Comparison of ENCODE assay signal across 8 cellular contexts in the genomic region with DNA sequence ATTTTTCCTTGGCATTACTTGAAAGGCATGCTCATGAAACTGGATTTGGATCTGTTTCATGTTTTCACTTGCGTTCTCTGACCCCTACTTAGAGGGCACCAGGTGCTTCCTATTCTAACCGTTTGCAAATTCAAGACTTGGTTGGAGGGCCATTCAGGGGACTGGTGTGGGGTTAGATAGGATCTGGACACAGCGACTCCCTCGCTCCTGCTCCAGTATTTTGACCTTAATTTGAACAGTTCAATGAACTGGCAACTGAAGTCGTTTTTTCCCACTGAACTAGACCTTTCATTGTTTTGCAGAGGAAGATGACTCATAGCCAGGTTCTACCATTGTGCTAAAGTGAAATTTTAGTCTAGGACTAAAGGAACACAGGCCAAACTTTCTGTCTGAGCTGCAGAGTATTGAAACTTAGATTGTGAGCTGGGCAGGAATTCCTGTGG.
DNase-seq lines count a peak whose midpoint lies in the region; ATAC-seq and TF ChIP-seq lines count a peak whose summit lies in the region.

No MANE protein-coding gene starts in this region.

- TF ChIP-seq CTCF in AG10803 (conservative IDR thresholded peaks at IDR 0.05; ENCODE audit: low read length): no peak
- no peak for TF ChIP-seq CTCF in astrocyte of the cerebellum (IDR thresholded peaks at IDR 0.05; ENCODE audit: low read depth, low read length, missing control alignments)

- H3K4me3 ChIP-seq in AG10803 (ENCODE audit: low read length) (no peak overlapping the region), astrocyte of the cerebellum (ENCODE audit: low read depth, low read length) (no peak overlapping the region)
- peak overlapping the region; percentile 50 for H3K4me3 ChIP-seq in Jurkat, Clone E6-1 (ENCODE audit: low read length)

- DNase-seq in AG10803 (ENCODE audit: low read depth) (peak; percentile 22), astrocyte of the cerebellum (ENCODE audit: low read depth) (peak; percentile 71), medulla oblongata (ENCODE audit: extremely low spot score) (peak; percentile 42), NCI-H1048 (lab: John Stamatoyannopoulos, UW) (no peak), globus pallidus (ENCODE audit: low spot score) (no peak)
- peak; percentile 37 for DNase-seq in Jurkat, Clone E6-1 (ENCODE audit: low read depth, low spot score)

- peak; percentile 31 for ATAC-seq in GM19467 (IDR thresholded peaks at IDR 0.05; ENCODE audit: unreplicated experiment)
- no peak for ATAC-seq in HG03280 (IDR thresholded peaks at IDR 0.05; ENCODE audit: unreplicated experiment)

- in situ Hi-C loops in astrocyte of the cerebellum (cut with HindIII; ENCODE audit: low sequenced_read_pairs): no loop called here

Comparison
In these comparisons a context has a peak if more than half of its experiments do, and no peak if none do; other contexts are left out.
1. DNase-seq: peak in AG10803 (single experiment), Jurkat, Clone E6-1 (single experiment), astrocyte of the cerebellum (single experiment) and medulla oblongata (single experiment); none in NCI-H1048 (single experiment) and globus pallidus (single experiment).